ENCODE assay signal across 8 cellular contexts in the genomic region with DNA sequence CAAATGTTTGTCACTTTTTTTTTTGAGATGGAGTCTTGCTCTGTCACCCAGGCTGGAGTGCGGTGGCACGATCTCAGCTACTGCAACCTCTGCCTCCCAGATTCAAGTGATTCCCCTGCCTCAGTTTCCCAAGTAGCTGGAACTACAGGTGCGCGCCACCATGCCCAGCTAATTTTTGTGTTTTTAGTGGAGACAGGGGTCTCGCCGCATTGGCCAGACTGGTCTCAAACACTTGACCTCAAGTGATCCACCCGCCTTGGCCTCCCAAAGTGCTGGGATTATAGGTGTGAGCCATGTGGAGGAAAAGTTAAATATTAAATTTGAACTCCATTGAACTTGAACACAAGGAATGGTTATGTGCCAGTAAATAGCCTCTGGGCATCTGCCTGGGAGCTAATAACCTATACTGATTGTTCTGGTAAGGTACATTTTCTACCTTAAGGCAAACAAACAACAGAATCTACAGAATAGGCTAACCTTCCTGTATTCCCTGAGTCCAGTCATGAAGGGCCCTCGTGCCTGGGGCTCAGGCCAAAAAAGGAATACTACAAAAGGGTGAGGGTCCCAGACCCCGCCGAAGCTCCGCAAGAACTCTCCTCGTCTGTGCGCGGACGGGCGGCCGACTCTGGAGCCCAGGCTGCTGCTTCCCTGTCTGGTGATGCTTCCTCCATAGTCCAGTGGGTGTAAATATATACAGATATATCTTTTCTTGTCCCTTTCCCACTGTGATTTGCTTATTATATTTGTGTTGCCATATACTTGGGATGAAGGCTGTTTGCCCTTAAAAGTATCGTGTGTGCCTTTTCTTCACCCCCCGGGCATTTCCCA.
A peak's percentile ranks its signal among the peaks of the same experiment; 100 is the strongest.
DNase-seq lines count a peak whose midpoint lies in the region; ATAC-seq and TF ChIP-seq lines count a peak whose summit lies in the region.

No MANE protein-coding gene starts in this region.

- H3K36me3 ChIP-seq in A673 (ENCODE audit: insufficient read depth, low read length, poor library complexity, severe bottlenecking) (no peaks in the 10 kb centered on the region), IMR-90 (ENCODE audit: control insufficient read depth, insufficient read depth, low read length) (no peaks in the 10 kb centered on the region)

- CTCF ChIA-PET in A673 (lab: Charles Lee), result no interaction called here
- CTCF ChIA-PET in IMR-90 (lab: Yijun Ruan, JAX), result interaction anchor here (0.5 kb wide), 1 partner anchor 10 kb away, joined by 3 read pairs; no protein-coding TSS in a partner anchor

- peak overlapping the region; percentile 34 for H3K27ac ChIP-seq in A673 (ENCODE audit: low read depth, low read length, poor library complexity, severe bottlenecking)
- H3K27ac ChIP-seq in IMR-90 (ENCODE audit: insufficient read depth, low read length), result peak overlapping the region; percentile 22

- dilution Hi-C loops in IMR-90 (cut with HindIII; ENCODE audit: low sequenced_read_pairs, unreplicated experiment), result no loop called here

- H3K9me1 ChIP-seq in IMR-90 (ENCODE audit: insufficient read depth, low read length), result no peaks in the 10 kb centered on the region

- no peak for DNase-seq in A673 (ENCODE audit: low spot score)
- DNase-seq in IMR-90, result no peak
- DNase-seq in cardiac fibroblast (ENCODE audit: low read depth in 2 of 2), result no peak
- DNase-seq in mucosa of gallbladder (ENCODE audit: low spot score), result peak; percentile 45
- DNase-seq in HUDEP-2 (lab: John Stamatoyannopoulos, UW; ENCODE audit: unreplicated experiment in 76 of 76), result no peak
- DNase-seq in MV-4-11 (lab: John Stamatoyannopoulos, UW), result no peak

- H2AK5ac ChIP-seq in IMR-90 (ENCODE audit: low read depth, low read length), result no peak overlapping the region

- H3K9me3 ChIP-seq in A673 (ENCODE audit: low read depth, low read length, poor library complexity, severe bottlenecking) (peaks cover 5% of the 10 kb centered on the region), IMR-90 (ENCODE audit: control insufficient read depth, insufficient read depth, low read length) (peaks cover 5% of the 10 kb centered on the region)

- H2BK20ac ChIP-seq in IMR-90 (ENCODE audit: low read depth, low read length), result peak overlapping the region; percentile 36; the same call in 1 of the 2 replicates

- intact Hi-C loops in A673 (cut with micrococcal nuclease; ENCODE audit: unreplicated experiment) (no loop called here), IMR-90 (cut with micrococcal nuclease) (no loop called here)

- no TSS peak for BruUV-seq in A673 (replicated peaks; lab: Mats Ljungman, UMichigan)
- no TSS peak for BruUV-seq in IMR-90 (replicated peaks; lab: Mats Ljungman, UMichigan)

- peak overlapping the region; percentile 41 for H3K4me3 ChIP-seq in A673 (ENCODE audit: low read depth, low read length, poor library complexity, severe bottlenecking)
- H3K4me3 ChIP-seq in IMR-90 (ENCODE audit: insufficient read depth, low read depth, low read length), result peak overlapping the region; percentile 85
- peak overlapping the region; percentile 19 to 61 for H3K4me3 ChIP-seq in cardiac fibroblast (replicated peaks in 1 of 2; ENCODE audit: low read depth in 2 of 2, low read length in 2 of 2)

- TF ChIP-seq RAD21 in IMR-90 (IDR thresholded peaks at IDR 0.05; ENCODE audit: low read length), result no peak

- 20% methylated on average over 1 of the region's 19 CpGs; no CpG with 5 or more reads in 1 of the 2 experiments for WGBS in IMR-90 (ENCODE audit: extremely low coverage in 2 of 2, insufficient read length in 1 of 2), 2 experiments

- ATAC-seq in IMR-90 (ENCODE audit: low read depth) (peak; percentile 84), GM19455 (IDR thresholded peaks at IDR 0.05; ENCODE audit: unreplicated experiment) (no peak), GM19324 (IDR thresholded peaks at IDR 0.05; ENCODE audit: low FRiP score, unreplicated experiment) (no peak)

- peak overlapping the region; percentile 69; the same call in 1 of the 2 replicates for H3K4ac ChIP-seq in IMR-90 (ENCODE audit: low read depth, low read length)

- in situ Hi-C loops in IMR-90 (cut with MboI; ENCODE audit: low sequenced_read_pairs), result no loop called here

- H2AFZ ChIP-seq in IMR-90 (replicated peaks; ENCODE audit: low read length, poor library complexity), result peak overlapping the region; percentile 87

- no peak overlapping the region for H2BK5ac ChIP-seq in IMR-90 (ENCODE audit: low read depth, low read length, poor library complexity, severe bottlenecking)

- H4K8ac ChIP-seq in IMR-90 (ENCODE audit: low read depth in 2 of 2, low read length in 2 of 2), result peak overlapping the region; percentile 57 to 87

- H2AK9ac ChIP-seq in IMR-90 (replicated peaks; ENCODE audit: low read depth, low read length, poor library complexity), result no peak overlapping the region

- no peak for TF ChIP-seq POLR2A in IMR-90 (IDR thresholded peaks at IDR 0.05; ENCODE audit: low read depth, low read length)

- peak overlapping the region; percentile 75 for H3K18ac ChIP-seq in IMR-90 (ENCODE audit: low read depth, low read length)

- no peaks in the 10 kb centered on the region for H4K20me1 ChIP-seq in IMR-90 (ENCODE audit: insufficient read depth, low read length)

- H3K27me3 ChIP-seq in A673 (replicated peaks; ENCODE audit: insufficient read depth, low read depth, low read length, poor library complexity) (no peaks in the 10 kb centered on the region), IMR-90 (ENCODE audit: control insufficient read depth, insufficient read depth, low read length) (peaks cover 7% of the 10 kb centered on the region)

- peak overlapping the region; percentile 92 for H3K4me2 ChIP-seq in IMR-90 (ENCODE audit: low read depth, low read length)

- peak overlapping the region; percentile 82 for H4K5ac ChIP-seq in IMR-90 (ENCODE audit: low read depth, low read length)

- H3K4me1 ChIP-seq in A673 (ENCODE audit: insufficient read depth, low read length, poor library complexity, severe bottlenecking), result no peaks in the 10 kb centered on the region
- no peaks in the 10 kb centered on the region for H3K4me1 ChIP-seq in IMR-90 (ENCODE audit: control insufficient read depth, insufficient read depth, low read length)

- 0 out of 3 replicates have a peak overlapping the region, but pooled peaks have one; percentile 45 for H2BK15ac ChIP-seq in IMR-90 (ENCODE audit: low read depth, low read length)

- H3K9ac ChIP-seq in IMR-90 (ENCODE audit: low read depth, low read length), result peak overlapping the region; percentile 75

- peak overlapping the region; percentile 58; the same call in 1 of the 2 replicates for H3K14ac ChIP-seq in IMR-90 (replicated peaks; ENCODE audit: low read depth, low read length)

- POLR2A ChIA-PET in A673 (lab: Charles Lee; ENCODE audit: low non-redundant PET) (no interaction called here), IMR-90 (lab: Charles Lee; ENCODE audit: unreplicated experiment) (no interaction called here)

- no peaks in the 10 kb centered on the region for H3K79me1 ChIP-seq in IMR-90 (ENCODE audit: low read depth in 1 of 2, low read length in 2 of 2)

- H3K56ac ChIP-seq in IMR-90 (ENCODE audit: extremely low read depth, insufficient read depth, low read length), result peak overlapping the region; percentile 56; the same call in 1 of the 2 replicates

- H3K23ac ChIP-seq in IMR-90 (ENCODE audit: low read depth, low read length), result peak overlapping the region; percentile 78; the same call in 1 of the 2 replicates

- H2BK120ac ChIP-seq in IMR-90 (ENCODE audit: low read depth, low read length), result peak overlapping the region; percentile 54; the same call in 1 of the 2 replicates

- TF ChIP-seq CTCF in A673 (conservative IDR thresholded peaks at IDR 0.05; ENCODE audit: low read depth, low read length) (no peak), IMR-90 (conservative IDR thresholded peaks at IDR 0.05; ENCODE audit: low read depth, low read length) (no peak), cardiac fibroblast (IDR thresholded peaks at IDR 0.05; ENCODE audit: low read depth, low read length) (no peak)

- peak overlapping the region; percentile 37; the same call in 1 of the 2 replicates for H4K91ac ChIP-seq in IMR-90 (ENCODE audit: insufficient read depth, low read depth, low read length)

TF ChIP-seq in IMR-90, 13 proteins besides CTCF, POLR2A, EP300 and RAD21:
- TF ChIP-seq MAZ (IDR thresholded peaks at IDR 0.05; ENCODE audit: borderline replicate concordance, low read depth, low read length) (no peak), CEBPB (IDR thresholded peaks at IDR 0.05; ENCODE audit: low read depth, low read length) (no peak), ELK1 (IDR thresholded peaks at IDR 0.05; ENCODE audit: borderline replicate concordance, low read depth, low read length) (no peak), BHLHE40 (IDR thresholded peaks at IDR 0.05; ENCODE audit: low read depth, low read length) (no peak), NFE2L2 (IDR thresholded peaks at IDR 0.05; ENCODE audit: low read depth, low read length) (no peak), RCOR1 (IDR thresholded peaks at IDR 0.05; ENCODE audit: insufficient replicate concordance, low read length) (no peak), MAFK (IDR thresholded peaks at IDR 0.05; ENCODE audit: low read depth, low read length) (no peak), MXI1 (IDR thresholded peaks at IDR 0.05; ENCODE audit: borderline replicate concordance, low read depth, low read length) (no peak)
- TF ChIP-seq, protein P1, sequence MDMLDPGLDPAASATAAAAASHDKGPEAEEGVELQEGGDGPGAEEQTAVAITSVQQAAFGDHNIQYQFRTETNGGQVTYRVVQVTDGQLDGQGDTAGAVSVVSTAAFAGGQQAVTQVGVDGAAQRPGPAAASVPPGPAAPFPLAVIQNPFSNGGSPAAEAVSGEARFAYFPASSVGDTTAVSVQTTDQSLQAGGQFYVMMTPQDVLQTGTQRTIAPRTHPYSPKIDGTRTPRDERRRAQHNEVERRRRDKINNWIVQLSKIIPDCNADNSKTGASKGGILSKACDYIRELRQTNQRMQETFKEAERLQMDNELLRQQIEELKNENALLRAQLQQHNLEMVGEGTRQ (IDR thresholded peaks at IDR 0.05; ENCODE audit: low read depth, low read length), result no peak
